21 cellular contexts compared by ENCODE assay signal in genomic region chr11:15430381-15430780, GRCh38.
"Had no signal": no experiment of that assay in that cellular context is flagged by ENCODE, and none has a peak within 500 bp of the region (broad histone marks: within the 10 kb centered on the region; RNA-seq: fewer than 3 reads in every experiment).

No MANE protein-coding gene starts in this region.

- DNase-seq: colonic mucosa; cortex of kidney; effector CD8-positive, alpha-beta T cell; effector memory CD8-positive, alpha-beta T cell; endodermal cell; heart left ventricle; hypothalamus; immature natural killer cell; islet precursor cell; kidney; kidney glomerular epithelial cell; left cardiac atrium; left lung; left ventricle myocardium superior; lower lobe of right lung; mesenchymal stem cell; mucosa of descending colon; naive B cell had no signal

- H3K4me3 ChIP-seq: colonic mucosa, esophagus muscularis mucosa, gastroesophageal sphincter, heart left ventricle, hepatocyte, left lung, lower lobe of right lung, mucosa of descending colon had no signal
